Comparison of ENCODE assay signal across 8 cellular contexts in genomic region chr19:46603195-46603637, GRCh38. TPM values are rescaled to one million over a fixed set of nuclear protein-coding genes. Genes with fewer than 3 reads are reported as not detected.
DNase-seq lines count a peak whose midpoint lies in the region; ATAC-seq and TF ChIP-seq lines count a peak whose summit lies in the region.

No MANE protein-coding gene starts in this region.

- ATAC-seq in gastrocnemius medialis (no peak), GM21447 (IDR thresholded peaks at IDR 0.05; ENCODE audit: unreplicated experiment) (no peak), HG03039 (IDR thresholded peaks at IDR 0.05; ENCODE audit: unreplicated experiment) (no peak), GM19324 (IDR thresholded peaks at IDR 0.05; ENCODE audit: low FRiP score, unreplicated experiment) (no peak)

- peak overlapping the region; percentile 99 for H3K4me3 ChIP-seq in SJSA1
- peak overlapping the region; percentile 94 for H3K4me3 ChIP-seq in fibroblast of the aortic adventitia (ENCODE audit: low read depth, low read length)
- H3K4me3 ChIP-seq in gastrocnemius medialis, result peak overlapping the region; percentile 90 to 99 (median 94)

- no peak for TF ChIP-seq POLR2A in gastrocnemius medialis (IDR thresholded peaks at IDR 0.05)

- no peak for TF ChIP-seq CTCF in GM13976 (IDR thresholded peaks at IDR 0.05; ENCODE audit: borderline replicate concordance, control extremely low read depth, extremely low read depth, insufficient read depth, missing control alignments)
- TF ChIP-seq CTCF in fibroblast of the aortic adventitia (IDR thresholded peaks at IDR 0.05; ENCODE audit: insufficient read depth, low read length), result no peak
- TF ChIP-seq CTCF in gastrocnemius medialis (IDR thresholded peaks at IDR 0.05 in 4 of 5, conservative IDR thresholded peaks at IDR 0.05 in 1 of 5), result no peak

- peaks cover 22% of the 10 kb centered on the region for H3K4me1 ChIP-seq in SJSA1 (replicated peaks)
- H3K4me1 ChIP-seq in gastrocnemius medialis, result peaks cover 35 to 42% of the 10 kb centered on the region in 2 donors

- H3K9me3 ChIP-seq in SJSA1 (replicated peaks) (peaks cover 14% of the 10 kb centered on the region; the same call in 1 of the 2 replicates), gastrocnemius medialis (no peaks in the 10 kb centered on the region)

- intact Hi-C loops in gastrocnemius medialis (cut with DNase I; ENCODE audit: low total_unique reads), result loop anchor here (5.0 kb wide), 1 partner anchor 914 kb away; the partner anchor contains the start of gene NAPA

- in situ Hi-C loops in GM13976 (cut with MboI; ENCODE audit: low sequenced_read_pairs, unreplicated experiment) (no loop called here), gastrocnemius medialis (cut with MboI; ENCODE audit: low sequenced_read_pairs in 4 of 4) (no loop called here)

- DNase-seq in GM13976 (ENCODE audit: low spot score), result peak; percentile 73
- no peak for DNase-seq in SJSA1 (ENCODE audit: low read depth in 1 of 2, low spot score in 2 of 2)
- no peak for DNase-seq in fibroblast of the aortic adventitia (ENCODE audit: low read depth)
- DNase-seq in gastrocnemius medialis, result no peak
- DNase-seq in NCI-H510A treated with DMSO at 0.1 percent for 48 hours (lab: John Stamatoyannopoulos, UW), result no peak

- no peaks in the 10 kb centered on the region for H3K27me3 ChIP-seq in SJSA1 (replicated peaks)
- H3K27me3 ChIP-seq in gastrocnemius medialis, result no peaks in the 10 kb centered on the region

- peaks cover 61% of the 10 kb centered on the region for H3K36me3 ChIP-seq in SJSA1
- H3K36me3 ChIP-seq in gastrocnemius medialis, result peaks cover 0 to 28% of the 10 kb centered on the region in 2 donors

- H3K27ac ChIP-seq in SJSA1 (no peak overlapping the region), gastrocnemius medialis (peak overlapping the region; percentile 86 to 98 (median 96))

RNA-seq across cellular contexts. Expression of gene CALM3, which starts 2.1 kb away (rescaled TPM):
- total RNA-seq in SJSA1 (2014; rRNA removed; shearing (Covaris generic)), result 232 and 272 TPM in 2 replicates
- total RNA-seq in fibroblast of the aortic adventitia (ENCODE audit: low replicate concordance), result 112 and 210 TPM in 2 replicates
- 100 to 1,000 TPM; 109 to 170 (median 142) TPM for total RNA-seq in gastrocnemius medialis

RNA-seq across cellular contexts. Expression of gene PTGIR, which starts 21.7 kb away (rescaled TPM):
- total RNA-seq in SJSA1 (2014; rRNA removed; shearing (Covaris generic)), result not detected in 2 replicates
- total RNA-seq in fibroblast of the aortic adventitia (ENCODE audit: low replicate concordance), result 11.4 and 23.2 TPM in 2 replicates
- 1 to 10 TPM in 3 of 4 donors, under 1 TPM in 1; 0.87 to 1.7 (median 1.3) TPM for total RNA-seq in gastrocnemius medialis

RNA-seq across cellular contexts. Expression of gene GNG8, which starts 32.8 kb away (rescaled TPM):
- total RNA-seq in SJSA1 (2014; rRNA removed; shearing (Covaris generic)), result not detected in 2 replicates
- total RNA-seq in fibroblast of the aortic adventitia (ENCODE audit: low replicate concordance) (not detected in 2 replicates), gastrocnemius medialis (not detected)

RNA-seq across cellular contexts. Expression of gene DACT3, which starts 57.8 kb away (rescaled TPM):
- total RNA-seq in SJSA1 (2014; rRNA removed; shearing (Covaris generic)), result 2.4 and 4.4 TPM in 2 replicates
- total RNA-seq in fibroblast of the aortic adventitia (ENCODE audit: low replicate concordance) (5.1 and 17.5 TPM in 2 replicates), gastrocnemius medialis (1 to 10 TPM in 1 of 4 donors, under 1 TPM in 3; 0.26 to 1.0 (median 0.39) TPM)
